In genomic region chr19:17236831-17237543, GRCh38 we compare ENCODE assay signal across 15 cellular contexts. TPM values are rescaled to one million over a fixed set of nuclear protein-coding genes. Genes with fewer than 3 reads are reported as not detected.
DNase-seq lines count a peak whose midpoint lies in the region; ATAC-seq and TF ChIP-seq lines count a peak whose summit lies in the region.
"Had no signal": no experiment of that assay in that cellular context is flagged by ENCODE, and none has a peak within 500 bp of the region (broad histone marks: within the 10 kb centered on the region; RNA-seq: fewer than 3 reads in every experiment).

No MANE protein-coding gene starts in this region.

- no CpG with 5 or more reads among the region's 18 CpGs for WGBS in neuronal stem cell (ENCODE audit: extremely low coverage in 2 of 2, insufficient read length in 2 of 2, insufficient replicate concordance in 1 of 2), 2 donors

- H3K4me2 ChIP-seq in neuronal stem cell (ENCODE audit: insufficient read depth, low read length, poor library complexity, severe bottlenecking) = no peak overlapping the region

- H3K9ac ChIP-seq in HUES48 (ENCODE audit: low read depth, low read length) = no peak overlapping the region
- no peak overlapping the region for H3K9ac ChIP-seq in neuronal stem cell (ENCODE audit: low read depth, low read length, poor library complexity)

- TF ChIP-seq CTCF in brain (conservative IDR thresholded peaks at IDR 0.05) = no peak
- TF ChIP-seq CTCF in GM10248 (IDR thresholded peaks at IDR 0.05; ENCODE audit: control extremely low read depth, extremely low read depth, low read depth, missing control alignments) = no peak
- no peak for TF ChIP-seq CTCF in omental fat pad (IDR thresholded peaks at IDR 0.05)

- H3K36me3 Mint-ChIP-seq in brain = peaks cover 32% of the 10 kb centered on the region

- H2AK5ac ChIP-seq in neuronal stem cell (ENCODE audit: low read depth, low read length) = peak overlapping the region; percentile 2

- H3K14ac ChIP-seq in neuronal stem cell (ENCODE audit: low read length) = no peak overlapping the region

- H3K27ac ChIP-seq in HUES48 (ENCODE audit: low read depth, low read length) = peak overlapping the region; percentile 71
- peak overlapping the region; percentile 36 for H3K27ac ChIP-seq in neuronal stem cell (replicated peaks; ENCODE audit: low read length)
- H3K27ac ChIP-seq: SK-N-MC had no signal

- H3K27me3 ChIP-seq in HUES48 (ENCODE audit: control insufficient read depth, insufficient read depth, low read length) (no peaks in the 10 kb centered on the region), neuronal stem cell (ENCODE audit: control insufficient read depth in 3 of 3, insufficient read depth in 3 of 3, low read depth in 1 of 3, low read length in 3 of 3) (no peaks in the 10 kb centered on the region)
- H3K27me3 ChIP-seq: pancreas, thyroid gland had no signal

- H3K4me3 ChIP-seq in HUES48 (ENCODE audit: low read depth, low read length) (no peak overlapping the region), neuronal stem cell (ENCODE audit: low read length in 2 of 2) (no peak overlapping the region)
- H3K4me3 ChIP-seq: pancreas, SK-N-MC, thyroid gland had no signal

- H3K18ac ChIP-seq in neuronal stem cell (ENCODE audit: low read length) = peak overlapping the region; percentile 58

- H3K4me1 ChIP-seq in HUES48 (ENCODE audit: control insufficient read depth, insufficient read depth, low read length) = peaks cover 13% of the 10 kb centered on the region; the same call in 1 of the 2 replicates
- H3K4me1 ChIP-seq in neuronal stem cell (ENCODE audit: control insufficient read depth in 2 of 2, insufficient read depth in 1 of 2, low read depth in 1 of 2, low read length in 2 of 2) = peaks cover 11 to 14% of the 10 kb centered on the region in 2 donors

- peaks cover 39% of the 10 kb centered on the region for H3K36me3 ChIP-seq in HUES48 (ENCODE audit: control insufficient read depth, insufficient read depth, low read length)
- peaks cover 15 to 76% of the 10 kb centered on the region in 2 donors for H3K36me3 ChIP-seq in neuronal stem cell (replicated peaks in 1 of 2; ENCODE audit: control insufficient read depth in 2 of 2, insufficient read depth in 2 of 2, low read length in 2 of 2)

- peak overlapping the region; percentile 48 for H2BK5ac ChIP-seq in neuronal stem cell (ENCODE audit: low read length)

- H2BK12ac ChIP-seq in neuronal stem cell (ENCODE audit: low read length) = no peak overlapping the region

- H3K4ac ChIP-seq in neuronal stem cell (ENCODE audit: low read length) = no peak overlapping the region

- no peak for ATAC-seq in omental fat pad (ENCODE audit: low FRiP score)

- H3K9me3 Mint-ChIP-seq in brain = peaks cover 0 to 2% (median 0%) of the 10 kb centered on the region in 5 experiments

- H3K79me1 ChIP-seq in neuronal stem cell (ENCODE audit: low read depth, low read length) = peaks cover 20% of the 10 kb centered on the region

- H4K8ac ChIP-seq in neuronal stem cell (ENCODE audit: low read depth, low read length) = no peak overlapping the region

- H2BK120ac ChIP-seq in neuronal stem cell (ENCODE audit: low read depth, low read length) = no peak overlapping the region

- peaks cover 27% of the 10 kb centered on the region for H3K4me1 Mint-ChIP-seq in brain

- CTCF ChIA-PET in GM10248 (lab: Yijun Ruan, JAX) = interaction anchor here (1.2 to 3.6 kb wide), 5 partner anchors 11 to 23 kb away, joined by 3 to 13 read pairs (median 4); no protein-coding TSS in a partner anchor

- H3K27ac Mint-ChIP-seq in brain = peak overlapping the region in 1 of 5 experiments; percentile 67

- peak overlapping the region; percentile 49 for H2BK15ac ChIP-seq in neuronal stem cell (ENCODE audit: low read length)

- peak; percentile 32 for DNase-seq in DMS 273 (lab: John Stamatoyannopoulos, UW; ENCODE audit: unreplicated experiment)
- DNase-seq in DMS 273 treated with DMSO at 0.1 percent for 48 hours (lab: John Stamatoyannopoulos, UW) = no peak
- DNase-seq in neuronal stem cell (ENCODE audit: low spot score) = no peak
- DNase-seq in GM10248 (ENCODE audit: extremely low spot score) = no peak
- DNase-seq in omental fat pad (ENCODE audit: low spot score) = no peak
- DNase-seq in DMS153 treated with DMSO at 0.1 percent for 48 hours (lab: John Stamatoyannopoulos, UW; ENCODE audit: unreplicated experiment) = no peak
- DNase-seq: 8988T; GDM1; islet precursor cell; stimulated activated CD4-positive, alpha-beta T cell treated with anti-CD3 and anti-CD28 coated beads, Interleukin-4, amount 100 ng/mL, for 4 hours; thyroid gland had no signal

- H3K9me3 ChIP-seq in HUES48 (ENCODE audit: control insufficient read depth, insufficient read depth, low read length) = no peaks in the 10 kb centered on the region
- H3K9me3 ChIP-seq in neuronal stem cell (replicated peaks in 1 of 2; ENCODE audit: control insufficient read depth in 2 of 2, insufficient read depth in 1 of 2, low read depth in 1 of 2, low read length in 2 of 2) = no peaks in the 10 kb centered on the region
- H3K9me3 ChIP-seq: pancreas, thyroid gland had no signal

- no peak overlapping the region for H3K23ac ChIP-seq in neuronal stem cell (ENCODE audit: low read depth, low read length, poor library complexity)

- peak overlapping the region in 4 of 5 experiments; percentile 39 to 75 (median 51) for H3K4me3 Mint-ChIP-seq in brain

- H2AFZ ChIP-seq in neuronal stem cell (ENCODE audit: low read length) = no peak overlapping the region

- POLR2A ChIA-PET in GM10248 (lab: Yijun Ruan, JAX) = no interaction called here

- no peaks in the 10 kb centered on the region for H3K27me3 Mint-ChIP-seq in brain

- H4K91ac ChIP-seq in neuronal stem cell (ENCODE audit: low read depth, low read length, poor library complexity) = no peak overlapping the region

RNA-seq across cellular contexts. Expression of gene NR2F6, which starts 8.7 kb away (rescaled TPM):
- 15.9 TPM for polyA plus RNA-seq in brain (ENCODE audit: insufficient read depth, low read depth, low replicate concordance)
- 34.2 TPM for polyA plus RNA-seq in neuronal stem cell (2013, experiment 1 of 2)
- 34.5 TPM for polyA plus RNA-seq in neuronal stem cell (2013, experiment 2 of 2)
- total RNA-seq in omental fat pad = 10 to 100 TPM; 16.9 to 45.4 (median 29.8) TPM

RNA-seq across cellular contexts. Expression of gene OCEL1, which starts 11.0 kb away (rescaled TPM):
- 28.2 TPM for polyA plus RNA-seq in brain (ENCODE audit: insufficient read depth, low read depth, low replicate concordance)
- 16.5 TPM for polyA plus RNA-seq in neuronal stem cell (2013, experiment 1 of 2)
- polyA plus RNA-seq in neuronal stem cell (2013, experiment 2 of 2) = 16.7 TPM
- 10 to 100 TPM in 1 of 4 donors, 1 to 10 TPM in 3; 6.7 to 17.7 (median 9.3) TPM for total RNA-seq in omental fat pad

RNA-seq across cellular contexts. Expression of gene USE1, which starts 21.8 kb away (rescaled TPM):
- polyA plus RNA-seq in brain (ENCODE audit: insufficient read depth, low read depth, low replicate concordance) = 61.6 TPM
- polyA plus RNA-seq in neuronal stem cell (2013, experiment 1 of 2) = 10.0 TPM
- 10.0 TPM for polyA plus RNA-seq in neuronal stem cell (2013, experiment 2 of 2)
- 10 to 100 TPM; 14.5 to 22.3 (median 20.7) TPM for total RNA-seq in omental fat pad

RNA-seq across cellular contexts. Expression of gene USHBP1, which starts 27.6 kb away (rescaled TPM):
- polyA plus RNA-seq in brain (ENCODE audit: insufficient read depth, low read depth, low replicate concordance) = 1.0 TPM
- 0.22 TPM for polyA plus RNA-seq in neuronal stem cell (2013, experiment 1 of 2)
- 0.50 TPM for polyA plus RNA-seq in neuronal stem cell (2013, experiment 2 of 2)
- total RNA-seq in omental fat pad = 10 to 100 TPM in 1 of 4 donors, 1 to 10 TPM in 3; 2.4 to 43.3 (median 5.8) TPM

RNA-seq across cellular contexts. Expression of gene BABAM1, which starts 30.3 kb away (rescaled TPM):
- 121 TPM for polyA plus RNA-seq in brain (ENCODE audit: insufficient read depth, low read depth, low replicate concordance)
- 102 TPM for polyA plus RNA-seq in neuronal stem cell (2013, experiment 1 of 2)
- polyA plus RNA-seq in neuronal stem cell (2013, experiment 2 of 2) = 100.0 TPM
- 10 to 100 TPM; 46.0 to 62.1 (median 59.1) TPM for total RNA-seq in omental fat pad
